In the genomic region with DNA sequence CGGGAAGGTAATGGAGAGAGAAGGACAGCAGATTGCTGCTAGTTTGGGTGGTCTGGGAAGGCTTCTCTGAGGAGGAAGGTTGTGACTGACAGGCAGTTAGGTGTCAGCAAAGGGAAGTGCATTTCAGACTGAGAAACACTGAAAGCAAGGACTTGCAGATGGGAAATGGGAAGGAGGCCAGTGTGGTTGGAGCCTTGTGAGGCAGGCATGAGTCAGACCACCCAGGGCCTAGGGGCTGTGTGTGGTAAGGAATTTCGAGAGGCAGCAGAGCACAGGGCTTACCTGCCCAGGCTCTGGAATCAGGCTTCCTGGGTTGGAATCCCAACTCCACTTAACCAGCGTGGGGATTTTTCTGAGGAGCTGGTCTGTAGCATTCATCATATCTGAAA, we compare ENCODE assay signal across 1 cellular context.
TF ChIP-seq lines count a peak whose summit lies in the region.

No MANE protein-coding gene starts in this region.

TF ChIP-seq in endothelial cell of umbilical vein, 7 proteins besides CTCF, POLR2A, EP300 and RAD21:
- TF ChIP-seq FOS (IDR thresholded peaks at IDR 0.05; ENCODE audit: borderline replicate concordance, insufficient read depth, low read length), result peak; percentile 58
- no peak for TF ChIP-seq JUN (IDR thresholded peaks at IDR 0.05; ENCODE audit: borderline replicate concordance, insufficient read depth, insufficient read length, low read depth)
